ENCODE assay signal across 22 cellular contexts in the genomic region with DNA sequence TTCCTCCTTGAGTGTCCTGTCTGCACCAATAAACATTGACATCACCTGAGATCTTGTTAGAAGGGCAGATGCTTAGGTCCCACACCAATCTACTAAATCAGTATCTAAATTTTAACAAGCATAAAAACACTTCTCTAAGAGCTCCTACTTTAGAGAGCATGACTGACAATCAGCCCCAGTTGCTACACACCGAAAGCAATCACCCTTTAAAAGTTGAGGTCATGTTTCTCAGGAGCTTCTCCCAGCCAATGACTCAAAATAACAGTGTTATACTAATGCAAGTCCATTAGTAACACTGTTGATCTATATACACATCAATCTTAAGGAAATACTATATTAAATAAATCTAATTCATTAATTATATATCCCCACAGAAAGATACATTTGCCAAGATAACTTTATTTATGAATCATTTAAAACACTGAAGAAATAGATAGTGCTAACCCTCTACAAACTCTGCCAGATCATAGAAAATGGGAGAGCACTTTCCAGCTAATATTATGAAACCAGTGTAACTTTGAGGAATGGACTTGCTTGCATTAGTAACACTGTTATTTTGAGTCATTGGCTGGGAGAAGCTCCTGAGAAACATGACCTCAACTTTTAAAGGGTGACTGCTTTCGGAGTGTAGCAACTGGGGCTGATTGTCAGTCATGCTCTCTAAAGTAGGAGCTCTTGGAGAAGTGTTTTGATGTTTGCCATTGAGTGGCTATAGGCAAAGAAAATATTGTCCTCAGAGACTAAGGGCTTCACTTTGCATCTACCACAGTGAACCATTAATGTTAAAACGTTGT.
"Had no signal": no experiment of that assay in that cellular context is flagged by ENCODE, and none has a peak within 500 bp of the region (broad histone marks: within the 10 kb centered on the region; RNA-seq: fewer than 3 reads in every experiment).

No MANE protein-coding gene starts in this region.

- H2AFZ ChIP-seq: hepatocyte had no signal

- H3K9me3 Mint-ChIP-seq: stimulated activated memory B cell treated with anti-CD40 and anti-IgM and Interleukin-4, amounts not matched to agents 10 μg/mL and 1 μg/mL and 100 μg/mL, for 72 hours; stimulated activated naive CD8-positive, alpha-beta T cell treated with anti-CD3 and anti-CD28 coated beads, Interleukin-15, Interleukin-2, amounts not matched to agents 100 ng/mL and 50 ng/mL, for 24 hours had no signal

- H3K36me3 ChIP-seq: esophagus muscularis mucosa, ovary, right lobe of liver, spleen, tibial nerve, upper lobe of right lung, vagina had no signal

- H3K27me3 Mint-ChIP-seq: progenitor cell of endocrine pancreas; stimulated activated memory B cell treated with anti-CD40 and anti-IgM and Interleukin-4, amounts not matched to agents 10 μg/mL and 1 μg/mL and 100 μg/mL, for 72 hours; stimulated activated naive CD8-positive, alpha-beta T cell treated with anti-CD3 and anti-CD28 coated beads, Interleukin-15, Interleukin-2, amounts not matched to agents 100 ng/mL and 50 ng/mL, for 24 hours had no signal

- DNase-seq: effector CD4-positive, alpha-beta T cell; foreskin fibroblast; head of caudate nucleus; mucosa of descending colon; natural killer cell; ovary; retina; right lobe of liver; spleen; stimulated activated CD4-positive, alpha-beta T cell treated with anti-CD3 and anti-CD28 coated beads, Interleukin-15, amount 100 ng/mL, for 24 hours; stimulated activated CD4-positive, alpha-beta T cell treated with anti-CD3 and anti-CD28 coated beads, Interleukin-1b, Interleukin-23, amount 100 ng/mL, for 48 hours; stimulated activated CD4-positive, alpha-beta T cell treated with anti-CD3 and anti-CD28 coated beads, Interleukin-4, amount 100 ng/mL, for 24 hours; upper lobe of right lung had no signal

- H3K4me1 Mint-ChIP-seq: natural killer cell; neural crest cell; stimulated activated memory B cell treated with anti-CD40 and anti-IgM and Interleukin-4, amounts not matched to agents 10 μg/mL and 1 μg/mL and 100 μg/mL, for 72 hours had no signal

- H3K9me3 ChIP-seq: esophagus muscularis mucosa, mucosa of descending colon, ovary, right lobe of liver, tibial nerve, upper lobe of right lung, vagina had no signal

- H3K27ac ChIP-seq: coronary artery, esophagus muscularis mucosa, hepatocyte, ovary, right lobe of liver, spleen, tibial nerve, upper lobe of right lung, vagina had no signal

- H3K36me3 Mint-ChIP-seq: stimulated activated memory B cell treated with anti-CD40 and anti-IgM and Interleukin-4, amounts not matched to agents 10 μg/mL and 1 μg/mL and 100 μg/mL, for 72 hours had no signal

- ATAC-seq: mucosa of descending colon; natural killer cell; right lobe of liver; stimulated activated memory B cell treated with anti-CD40 and anti-IgM and Interleukin-4, amounts not matched to agents 10 μg/mL and 1 μg/mL and 100 μg/mL, for 72 hours; upper lobe of right lung had no signal

- H3K4me2 ChIP-seq: hepatocyte had no signal

- H3K4me1 ChIP-seq: esophagus muscularis mucosa, right lobe of liver, spleen, tibial nerve, upper lobe of right lung, vagina had no signal

- H3K27me3 ChIP-seq: esophagus muscularis mucosa, hepatocyte, ovary, tibial nerve, upper lobe of right lung, vagina had no signal

- H3K27ac Mint-ChIP-seq: natural killer cell; progenitor cell of endocrine pancreas; stimulated activated memory B cell treated with anti-CD40 and anti-IgM and Interleukin-4, amounts not matched to agents 10 μg/mL and 1 μg/mL and 100 μg/mL, for 72 hours; stimulated activated naive CD8-positive, alpha-beta T cell treated with anti-CD3 and anti-CD28 coated beads, Interleukin-15, Interleukin-2, amounts not matched to agents 100 ng/mL and 50 ng/mL, for 24 hours had no signal

- H3K4me3 Mint-ChIP-seq: natural killer cell; neural crest cell; stimulated activated memory B cell treated with anti-CD40 and anti-IgM and Interleukin-4, amounts not matched to agents 10 μg/mL and 1 μg/mL and 100 μg/mL, for 72 hours; stimulated activated naive CD8-positive, alpha-beta T cell treated with anti-CD3 and anti-CD28 coated beads, Interleukin-15, Interleukin-2, amounts not matched to agents 100 ng/mL and 50 ng/mL, for 24 hours had no signal

- H3K79me2 ChIP-seq: hepatocyte had no signal

- H3K4me3 ChIP-seq: coronary artery, esophagus muscularis mucosa, hepatocyte, mucosa of descending colon, ovary, right lobe of liver, spleen, tibial nerve, upper lobe of right lung, vagina had no signal
